31 cellular contexts compared by ENCODE assay signal in genomic region chr9:136258299-136258625, GRCh38. TPM values are rescaled to one million over a fixed set of nuclear protein-coding genes. Genes with fewer than 3 reads are reported as not detected.
"Had no signal": no experiment of that assay in that cellular context is flagged by ENCODE, and none has a peak within 500 bp of the region (broad histone marks: within the 10 kb centered on the region; RNA-seq: fewer than 3 reads in every experiment).

No MANE protein-coding gene starts in this region.

- H3K4me1 Mint-ChIP-seq: naive thymus-derived CD8-positive, alpha-beta T cell; nephron; neural crest cell had no signal

- H3K4me1 ChIP-seq: lower lobe of right lung, tibial artery, upper lobe of right lung had no signal

- H3K27ac Mint-ChIP-seq: naive thymus-derived CD8-positive, alpha-beta T cell; nephron; progenitor cell of endocrine pancreas; stimulated activated naive B cell treated with anti-CD40 and anti-IgM and Interleukin-4, amounts not matched to agents 10 μg/mL and 1 μg/mL and 100 μg/mL, for 72 hours had no signal

- H3K27me3 ChIP-seq: hepatocyte, ovary, right atrium auricular region had no signal

- H3K4me2 ChIP-seq: hepatocyte had no signal

- H3K4me3 Mint-ChIP-seq: naive thymus-derived CD8-positive, alpha-beta T cell; nephron; neural crest cell; stimulated activated naive B cell treated with anti-CD40 and anti-IgM and Interleukin-4, amounts not matched to agents 10 μg/mL and 1 μg/mL and 100 μg/mL, for 72 hours had no signal

- H2AFZ ChIP-seq: hepatocyte had no signal

- H3K27ac ChIP-seq: heart right ventricle, hepatocyte, lower lobe of right lung, neutrophil, ovary, right atrium auricular region, skin epidermis, suprapubic skin, thoracic aorta, tibial artery, upper lobe of right lung had no signal

- H3K27me3 Mint-ChIP-seq: naive thymus-derived CD8-positive, alpha-beta T cell had no signal

- ATAC-seq: heart right ventricle; left cardiac atrium; left lobe of liver; lower lobe of right lung; naive thymus-derived CD8-positive, alpha-beta T cell; sciatic nerve; stimulated activated naive B cell treated with anti-CD40 and anti-IgM and Interleukin-4, amounts not matched to agents 10 μg/mL and 1 μg/mL and 100 μg/mL, for 72 hours; upper lobe of right lung had no signal

- H3K36me3 ChIP-seq: heart right ventricle, lower lobe of right lung, neutrophil, ovary, right atrium auricular region, suprapubic skin, thoracic aorta, tibial artery, upper lobe of right lung had no signal

- H3K4me3 ChIP-seq: heart right ventricle, hepatocyte, lower lobe of right lung, ovary, right atrium auricular region, skin epidermis, suprapubic skin, thoracic aorta, tibial artery, upper lobe of right lung had no signal

- H3K9me3 Mint-ChIP-seq: naive thymus-derived CD8-positive, alpha-beta T cell; nephron; neural crest cell; stimulated activated naive B cell treated with anti-CD40 and anti-IgM and Interleukin-4, amounts not matched to agents 10 μg/mL and 1 μg/mL and 100 μg/mL, for 72 hours had no signal

- DNase-seq: heart right ventricle; islet precursor cell; kidney glomerular epithelial cell; left cardiac atrium; lower lobe of right lung; mammary epithelial cell; mesenchymal stem cell; naive thymus-derived CD8-positive, alpha-beta T cell; occipital lobe; ovary; stimulated activated CD4-positive, alpha-beta T cell treated with anti-CD3 and anti-CD28 coated beads, Interleukin-12 subunit alpha, Interleukin-12 subunit beta, amount 100 ng/mL, for 4 hours; stimulated activated CD4-positive, alpha-beta T cell treated with anti-CD3 and anti-CD28 coated beads, Interleukin-15, amount 100 ng/mL, for 24 hours; stimulated activated CD4-positive, alpha-beta T cell treated with anti-CD3 and anti-CD28 coated beads, Interleukin-2, amount 100 ng/mL, for 24 hours; stimulated activated CD4-positive, alpha-beta T cell treated with anti-CD3 and anti-CD28 coated beads, Interleukin-4, amount 100 ng/mL, for 1 hour; stimulated activated naive B cell treated with anti-CD40 and anti-IgM and Interleukin-4, amounts not matched to agents 10 μg/mL and 1 μg/mL and 100 μg/mL, for 72 hours; stimulated activated naive CD8-positive, alpha-beta T cell treated with anti-CD3 and anti-CD28 coated beads, Interleukin-15, Interleukin-2, amounts not matched to agents 100 U/mL and 50 U/mL, for 24 hours; tibial artery; trophoblast cell; upper lobe of right lung had no signal

- H3K9me3 ChIP-seq: heart right ventricle, lower lobe of right lung, neutrophil, ovary, right atrium auricular region, suprapubic skin, thoracic aorta, tibial artery, upper lobe of right lung had no signal

RNA-seq across cellular contexts. Expression of gene CCDC187, which starts 45.6 kb away (rescaled TPM):
- polyA plus RNA-seq: liver; mammary epithelial cell; naive thymus-derived CD8-positive, alpha-beta T cell had no signal

RNA-seq across cellular contexts. Expression of gene LHX3, which starts 53.3 kb away (rescaled TPM):
- polyA plus RNA-seq: heart right ventricle; hepatocyte; liver; mammary epithelial cell; naive thymus-derived CD8-positive, alpha-beta T cell; ovary had no signal
